In genomic region chr4:2843023-2843908, GRCh38 we compare ENCODE assay signal across 1 cellular context.
TF ChIP-seq lines count a peak whose summit lies in the region.

A gene with protein sequence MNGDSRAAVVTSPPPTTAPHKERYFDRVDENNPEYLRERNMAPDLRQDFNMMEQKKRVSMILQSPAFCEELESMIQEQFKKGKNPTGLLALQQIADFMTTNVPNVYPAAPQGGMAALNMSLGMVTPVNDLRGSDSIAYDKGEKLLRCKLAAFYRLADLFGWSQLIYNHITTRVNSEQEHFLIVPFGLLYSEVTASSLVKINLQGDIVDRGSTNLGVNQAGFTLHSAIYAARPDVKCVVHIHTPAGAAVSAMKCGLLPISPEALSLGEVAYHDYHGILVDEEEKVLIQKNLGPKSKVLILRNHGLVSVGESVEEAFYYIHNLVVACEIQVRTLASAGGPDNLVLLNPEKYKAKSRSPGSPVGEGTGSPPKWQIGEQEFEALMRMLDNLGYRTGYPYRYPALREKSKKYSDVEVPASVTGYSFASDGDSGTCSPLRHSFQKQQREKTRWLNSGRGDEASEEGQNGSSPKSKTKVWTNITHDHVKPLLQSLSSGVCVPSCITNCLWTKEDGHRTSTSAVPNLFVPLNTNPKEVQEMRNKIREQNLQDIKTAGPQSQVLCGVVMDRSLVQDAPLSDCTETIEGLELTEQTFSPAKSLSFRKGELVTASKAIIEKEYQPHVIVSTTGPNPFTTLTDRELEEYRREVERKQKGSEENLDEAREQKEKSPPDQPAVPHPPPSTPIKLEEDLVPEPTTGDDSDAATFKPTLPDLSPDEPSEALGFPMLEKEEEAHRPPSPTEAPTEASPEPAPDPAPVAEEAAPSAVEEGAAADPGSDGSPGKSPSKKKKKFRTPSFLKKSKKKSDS (plus strand): TSS chr4:2843844. CDS start chr4:2875916, 32,072 bp downstream.

TF ChIP-seq in HepG2, 621 proteins besides CTCF, POLR2A, EP300 and RAD21 (continued from another document and continues in another):
- TF ChIP-seq ZNF281 (CRISPR knock-in tag; IDR thresholded peaks at IDR 0.05; ENCODE audit: borderline replicate concordance) = no peak
- no peak for TF ChIP-seq TCF7 (IDR thresholded peaks at IDR 0.05; ENCODE audit: low read depth)
- TF ChIP-seq ZNF451 (CRISPR knock-in tag; IDR thresholded peaks at IDR 0.05) = peak; percentile 52; the same call in 1 of the 2 replicates
- no peak for TF ChIP-seq WIZ (CRISPR knock-in tag; IDR thresholded peaks at IDR 0.05)
- TF ChIP-seq MTF2 (CRISPR knock-in tag; IDR thresholded peaks at IDR 0.05; ENCODE audit: borderline replicate concordance) = no peak
- TF ChIP-seq ZNF773 (CRISPR knock-in tag; IDR thresholded peaks at IDR 0.05; ENCODE audit: borderline replicate concordance) = no peak
- TF ChIP-seq ZNF800 (CRISPR knock-in tag; IDR thresholded peaks at IDR 0.05) = no peak; the same call in 1 of the 2 replicates
- TF ChIP-seq ZNF670 (CRISPR knock-in tag; IDR thresholded peaks at IDR 0.05; ENCODE audit: borderline replicate concordance) = no peak
- TF ChIP-seq ZNF414 (CRISPR knock-in tag; IDR thresholded peaks at IDR 0.05) = no peak
- no peak for TF ChIP-seq ELF1 (CRISPR knock-in tag; IDR thresholded peaks at IDR 0.05)
- TF ChIP-seq ZNF30 (CRISPR knock-in tag; IDR thresholded peaks at IDR 0.05) = no peak
- TF ChIP-seq ZNF841 (CRISPR knock-in tag; IDR thresholded peaks at IDR 0.05; ENCODE audit: borderline replicate concordance) = no peak
- no peak for TF ChIP-seq SRSF4 (IDR thresholded peaks at IDR 0.05; ENCODE audit: low read depth, low read length, poor library complexity, severe bottlenecking)
- no peak for TF ChIP-seq MAF1 (CRISPR knock-in tag; IDR thresholded peaks at IDR 0.05; ENCODE audit: borderline replicate concordance)
- TF ChIP-seq, protein P1, sequence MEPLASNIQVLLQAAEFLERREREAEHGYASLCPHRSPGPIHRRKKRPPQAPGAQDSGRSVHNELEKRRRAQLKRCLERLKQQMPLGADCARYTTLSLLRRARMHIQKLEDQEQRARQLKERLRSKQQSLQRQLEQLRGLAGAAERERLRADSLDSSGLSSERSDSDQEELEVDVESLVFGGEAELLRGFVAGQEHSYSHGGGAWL (CRISPR knock-in tag; IDR thresholded peaks at IDR 0.05) = peak; percentile 62; the same call in 1 of the 2 replicates
- peak; percentile 49; the same call in 1 of the 2 replicates for TF ChIP-seq ZNF333 (CRISPR knock-in tag; IDR thresholded peaks at IDR 0.05; ENCODE audit: borderline replicate concordance)
- no peak for TF ChIP-seq ZBTB37 (CRISPR knock-in tag; IDR thresholded peaks at IDR 0.05)
- TF ChIP-seq TOE1 (CRISPR knock-in tag; IDR thresholded peaks at IDR 0.05) = no peak
- TF ChIP-seq, protein P2, sequence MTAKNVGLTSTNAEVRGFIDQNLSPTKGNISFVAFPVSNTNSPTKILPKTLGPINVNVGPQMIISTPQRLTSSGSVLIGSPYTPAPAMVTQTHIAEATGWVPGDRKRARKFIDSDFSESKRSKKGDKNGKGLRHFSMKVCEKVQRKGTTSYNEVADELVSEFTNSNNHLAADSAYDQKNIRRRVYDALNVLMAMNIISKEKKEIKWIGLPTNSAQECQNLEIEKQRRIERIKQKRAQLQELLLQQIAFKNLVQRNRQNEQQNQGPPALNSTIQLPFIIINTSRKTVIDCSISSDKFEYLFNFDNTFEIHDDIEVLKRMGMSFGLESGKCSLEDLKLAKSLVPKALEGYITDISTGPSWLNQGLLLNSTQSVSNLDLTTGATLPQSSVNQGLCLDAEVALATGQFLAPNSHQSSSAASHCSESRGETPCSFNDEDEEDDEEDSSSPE (CRISPR knock-in tag; IDR thresholded peaks at IDR 0.05) = peak; percentile 76
- TF ChIP-seq ZZZ3 (CRISPR knock-in tag; IDR thresholded peaks at IDR 0.05; ENCODE audit: borderline replicate concordance) = 0 out of 2 replicates have a peak, but pooled peaks have one; percentile 24
- no peak; the same call in 1 of the 2 replicates for TF ChIP-seq KLF15 (CRISPR knock-in tag; IDR thresholded peaks at IDR 0.05; ENCODE audit: borderline replicate concordance)
- TF ChIP-seq NFIC (IDR thresholded peaks at IDR 0.05; ENCODE audit: low read length) = no peak
- no peak for TF ChIP-seq CAMTA2 (CRISPR knock-in tag; IDR thresholded peaks at IDR 0.05; ENCODE audit: borderline replicate concordance)
- TF ChIP-seq HNRNPUL1 (IDR thresholded peaks at IDR 0.05; ENCODE audit: low read depth, low read length) = no peak
- peak; percentile 61 for TF ChIP-seq HNRNPLL (IDR thresholded peaks at IDR 0.05; ENCODE audit: low read depth, low read length, poor library complexity, severe bottlenecking)
- TF ChIP-seq CSRNP1 (CRISPR knock-in tag; IDR thresholded peaks at IDR 0.05) = peak; percentile 91; the same call in 1 of the 2 replicates
- no peak for TF ChIP-seq ZNF549 (CRISPR knock-in tag; IDR thresholded peaks at IDR 0.05)
- no peak for TF ChIP-seq RFX1 (IDR thresholded peaks at IDR 0.05)
- TF ChIP-seq KLF12 (CRISPR knock-in tag; IDR thresholded peaks at IDR 0.05; ENCODE audit: borderline replicate concordance) = peak; percentile 70; the same call in 1 of the 2 replicates
- TF ChIP-seq PLRG1 (conservative IDR thresholded peaks at IDR 0.05) = no peak
- no peak for TF ChIP-seq ZNF251 (CRISPR knock-in tag; IDR thresholded peaks at IDR 0.05)
- TF ChIP-seq ZNF850 (CRISPR knock-in tag; conservative IDR thresholded peaks at IDR 0.05) = no peak
- TF ChIP-seq ERF (CRISPR knock-in tag; IDR thresholded peaks at IDR 0.05) = peak; percentile 21; the same call in 1 of the 2 replicates
- TF ChIP-seq, protein P3, sequence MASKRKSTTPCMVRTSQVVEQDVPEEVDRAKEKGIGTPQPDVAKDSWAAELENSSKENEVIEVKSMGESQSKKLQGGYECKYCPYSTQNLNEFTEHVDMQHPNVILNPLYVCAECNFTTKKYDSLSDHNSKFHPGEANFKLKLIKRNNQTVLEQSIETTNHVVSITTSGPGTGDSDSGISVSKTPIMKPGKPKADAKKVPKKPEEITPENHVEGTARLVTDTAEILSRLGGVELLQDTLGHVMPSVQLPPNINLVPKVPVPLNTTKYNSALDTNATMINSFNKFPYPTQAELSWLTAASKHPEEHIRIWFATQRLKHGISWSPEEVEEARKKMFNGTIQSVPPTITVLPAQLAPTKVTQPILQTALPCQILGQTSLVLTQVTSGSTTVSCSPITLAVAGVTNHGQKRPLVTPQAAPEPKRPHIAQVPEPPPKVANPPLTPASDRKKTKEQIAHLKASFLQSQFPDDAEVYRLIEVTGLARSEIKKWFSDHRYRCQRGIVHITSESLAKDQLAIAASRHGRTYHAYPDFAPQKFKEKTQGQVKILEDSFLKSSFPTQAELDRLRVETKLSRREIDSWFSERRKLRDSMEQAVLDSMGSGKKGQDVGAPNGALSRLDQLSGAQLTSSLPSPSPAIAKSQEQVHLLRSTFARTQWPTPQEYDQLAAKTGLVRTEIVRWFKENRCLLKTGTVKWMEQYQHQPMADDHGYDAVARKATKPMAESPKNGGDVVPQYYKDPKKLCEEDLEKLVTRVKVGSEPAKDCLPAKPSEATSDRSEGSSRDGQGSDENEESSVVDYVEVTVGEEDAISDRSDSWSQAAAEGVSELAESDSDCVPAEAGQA (IDR thresholded peaks at IDR 0.05; ENCODE audit: low read depth) = 0 out of 2 replicates have a peak, but pooled peaks have one; percentile 33
- TF ChIP-seq, protein P3 (CRISPR knock-in tag; IDR thresholded peaks at IDR 0.05; ENCODE audit: borderline replicate concordance) = no peak
- no peak for TF ChIP-seq ATF2 (CRISPR knock-in tag; IDR thresholded peaks at IDR 0.05)
- TF ChIP-seq ZNF768 (CRISPR knock-in tag; IDR thresholded peaks at IDR 0.05) = peak; percentile 52
- TF ChIP-seq ZNF350 (CRISPR knock-in tag; IDR thresholded peaks at IDR 0.05; ENCODE audit: borderline replicate concordance, low read depth) = peak; percentile 50
- TF ChIP-seq, protein P4, sequence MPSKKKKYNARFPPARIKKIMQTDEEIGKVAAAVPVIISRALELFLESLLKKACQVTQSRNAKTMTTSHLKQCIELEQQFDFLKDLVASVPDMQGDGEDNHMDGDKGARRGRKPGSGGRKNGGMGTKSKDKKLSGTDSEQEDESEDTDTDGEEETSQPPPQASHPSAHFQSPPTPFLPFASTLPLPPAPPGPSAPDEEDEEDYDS (CRISPR knock-in tag; IDR thresholded peaks at IDR 0.05) = peak; percentile 47; the same call in 1 of the 2 replicates
- no peak for TF ChIP-seq ZNF562 (CRISPR knock-in tag; IDR thresholded peaks at IDR 0.05; ENCODE audit: borderline replicate concordance)
